ENCODE assay signal across 1 cellular context in genomic region chr7:194257-194995, GRCh38.
TF ChIP-seq lines count a peak whose summit lies in the region.

No MANE protein-coding gene starts in this region.

TF ChIP-seq in H1, 55 proteins besides CTCF, POLR2A, EP300 and RAD21:
- TF ChIP-seq HDAC2 (IDR thresholded peaks at IDR 0.05; ENCODE audit: borderline replicate concordance in 1 of 2, low read depth in 2 of 2, low read length in 2 of 2) (no peak), SUZ12 (IDR thresholded peaks at IDR 0.05; ENCODE audit: low read length) (no peak), JUN (IDR thresholded peaks at IDR 0.05; ENCODE audit: low read depth, low read length) (no peak), TBP (IDR thresholded peaks at IDR 0.05; ENCODE audit: low read depth, low read length) (no peak), CBX8 (IDR thresholded peaks at IDR 0.05; ENCODE audit: borderline replicate concordance, low read depth, low read length) (no peak), FOSL1 (IDR thresholded peaks at IDR 0.05; ENCODE audit: insufficient read depth, low read depth, low read length) (no peak), ATF2 (IDR thresholded peaks at IDR 0.05; ENCODE audit: low read length) (no peak), MAFK (IDR thresholded peaks at IDR 0.05; ENCODE audit: low read depth, low read length) (no peak), YY1 (IDR thresholded peaks at IDR 0.05; ENCODE audit: low read depth, low read length) (no peak), POLR2AphosphoS5 (IDR thresholded peaks at IDR 0.05; ENCODE audit: low read depth, low read length) (no peak), EGR1 (IDR thresholded peaks at IDR 0.05; ENCODE audit: borderline replicate concordance, low read depth, low read length) (no peak), MAX (IDR thresholded peaks at IDR 0.05) (no peak), EZH2 (IDR thresholded peaks at IDR 0.05; ENCODE audit: low read depth, low read length, severe bottlenecking) (no peak), POU5F1 (IDR thresholded peaks at IDR 0.05; ENCODE audit: low read depth, low read length) (no peak), SP2 (IDR thresholded peaks at IDR 0.05; ENCODE audit: low read length) (no peak), GABPA (IDR thresholded peaks at IDR 0.05; ENCODE audit: borderline replicate concordance, insufficient read depth, low read length) (no peak)
